ENCODE assay signal across 17 cellular contexts in genomic region chr14:90858511-90858910, GRCh38. TPM values are rescaled to one million over a fixed set of nuclear protein-coding genes. Genes with fewer than 3 reads are reported as not detected.
DNase-seq lines count a peak whose midpoint lies in the region; ATAC-seq and TF ChIP-seq lines count a peak whose summit lies in the region.
"Had no signal": no experiment of that assay in that cellular context is flagged by ENCODE, and none has a peak within 500 bp of the region (broad histone marks: within the 10 kb centered on the region; RNA-seq: fewer than 3 reads in every experiment).

No MANE protein-coding gene starts in this region.

- CTCF ChIA-PET in WTC11 (lab: Charles Lee), result interaction anchor here (1.0 kb wide), 1 partner anchor 44 kb away, joined by 6 read pairs; no protein-coding TSS in a partner anchor

- no peak for ATAC-seq in WTC11
- no peak for ATAC-seq in GM21529 (IDR thresholded peaks at IDR 0.05; ENCODE audit: unreplicated experiment)
- ATAC-seq: GM23338 had no signal

- H3K4me1 ChIP-seq in urinary bladder (ENCODE audit: insufficient read depth) (peaks cover 1% of the 10 kb centered on the region), tibial nerve (no peaks in the 10 kb centered on the region)
- H3K4me1 ChIP-seq: SJCRH30 had no signal

- no peaks in the 10 kb centered on the region for H3K9me3 Mint-ChIP-seq in WTC11
- H3K9me3 Mint-ChIP-seq: GM23338 had no signal

- peak overlapping the region; percentile 50; the same call in 1 of the 2 replicates for H3K27ac Mint-ChIP-seq in WTC11
- H3K27ac Mint-ChIP-seq: B cell, GM23338 had no signal

- TF ChIP-seq CTCF in GM12865 (IDR thresholded peaks at IDR 0.05; ENCODE audit: insufficient read depth, low read depth, low read length, missing control alignments) (no peak), WTC11 (IDR thresholded peaks at IDR 0.05) (no peak), tibial nerve (IDR thresholded peaks at IDR 0.05) (no peak)

- no peaks in the 10 kb centered on the region for H3K27me3 ChIP-seq in MG63
- no peaks in the 10 kb centered on the region for H3K27me3 ChIP-seq in tibial nerve
- H3K27me3 ChIP-seq: SJCRH30 had no signal

- H3K4me3 ChIP-seq in GM12865 (ENCODE audit: low read depth, low read length) (no peak overlapping the region), MG63 (peak overlapping the region; percentile 14; the same call in 1 of the 2 replicates), urinary bladder (ENCODE audit: low read depth, low read length) (peak overlapping the region; percentile 7), tibial nerve (peak overlapping the region in 2 of 4 donors; percentile 14 to 27)
- H3K4me3 ChIP-seq: GM23338, SJCRH30 had no signal

- H3K4me3 Mint-ChIP-seq in WTC11, result no peak overlapping the region
- H3K4me3 Mint-ChIP-seq: B cell, GM23338 had no signal

- no peak for TF ChIP-seq EP300 in tibial nerve (IDR thresholded peaks at IDR 0.05)

- H3K27me3 Mint-ChIP-seq in WTC11 (ENCODE audit: low read depth), result no peaks in the 10 kb centered on the region
- H3K27me3 Mint-ChIP-seq: B cell had no signal

- TF ChIP-seq POLR2A in tibial nerve (IDR thresholded peaks at IDR 0.05), result no peak

- H3K27ac ChIP-seq in urinary bladder (ENCODE audit: low read depth) (no peak overlapping the region), tibial nerve (peak overlapping the region in 1 of 4 donors; percentile 47)
- H3K27ac ChIP-seq: KMS-11, SJCRH30 had no signal

- DNase-seq in GM12865 (ENCODE audit: low read depth), result peak; percentile 10
- no peak for DNase-seq in MG63
- no peak for DNase-seq in WTC11 (ENCODE audit: low spot score)
- no peak for DNase-seq in GF-D8 (lab: John Stamatoyannopoulos, UW)
- no peak for DNase-seq in tibial nerve (ENCODE audit: low spot score in 2 of 2)
- DNase-seq: ACHN, DMS79 treated with DMSO at 0.1 percent for 48 hours, NCI-H1048, NCI-H1436, NCI-H1930, NCI-H345, SJCRH30 had no signal

- H3K9me3 ChIP-seq in MG63 (no peaks in the 10 kb centered on the region), tibial nerve (no peaks in the 10 kb centered on the region)
- H3K9me3 ChIP-seq: SJCRH30 had no signal

- H3K4me1 Mint-ChIP-seq in WTC11, result no peaks in the 10 kb centered on the region
- H3K4me1 Mint-ChIP-seq: GM23338 had no signal

- WGBS in urinary bladder, result 51% methylated on average over 5 of the region's 5 CpGs
- 56 to 58% methylated on average over 5 of the region's 5 CpGs for WGBS in tibial nerve, 2 donors

- POLR2A ChIA-PET in WTC11 (lab: Charles Lee), result no interaction called here

- H3K36me3 ChIP-seq in MG63 (no peaks in the 10 kb centered on the region), urinary bladder (ENCODE audit: insufficient read depth) (no peaks in the 10 kb centered on the region), tibial nerve (no peaks in the 10 kb centered on the region)
- H3K36me3 ChIP-seq: SJCRH30 had no signal

- no peaks in the 10 kb centered on the region for H3K36me3 Mint-ChIP-seq in WTC11

TF ChIP-seq in WTC11, 78 proteins besides CTCF, POLR2A, EP300 and RAD21 (continues in another document):
- TF ChIP-seq ZNF425 (CRISPR knock-in tag; conservative IDR thresholded peaks at IDR 0.05) (no peak), MAX (CRISPR knock-in tag; IDR thresholded peaks at IDR 0.05) (no peak), FOXJ3 (CRISPR knock-in tag; IDR thresholded peaks at IDR 0.05; ENCODE audit: borderline replicate concordance) (no peak), ARID4B (CRISPR knock-in tag; IDR thresholded peaks at IDR 0.05; ENCODE audit: borderline replicate concordance) (no peak), SP1 (CRISPR knock-in tag; conservative IDR thresholded peaks at IDR 0.05) (no peak), RELA (CRISPR knock-in tag; IDR thresholded peaks at IDR 0.05; ENCODE audit: borderline replicate concordance) (no peak), NR1H2 (CRISPR knock-in tag; IDR thresholded peaks at IDR 0.05) (no peak), TEAD4 (CRISPR knock-in tag; IDR thresholded peaks at IDR 0.05) (no peak), EMX1 (CRISPR knock-in tag; IDR thresholded peaks at IDR 0.05) (no peak), NR3C1 (CRISPR knock-in tag; conservative IDR thresholded peaks at IDR 0.05; ENCODE audit: low read depth) (no peak), CDX4 (CRISPR knock-in tag; IDR thresholded peaks at IDR 0.05; ENCODE audit: borderline replicate concordance) (no peak), GTF2I (CRISPR knock-in tag; conservative IDR thresholded peaks at IDR 0.05) (no peak), CREM (CRISPR knock-in tag; IDR thresholded peaks at IDR 0.05) (no peak), GRHL2 (CRISPR knock-in tag; IDR thresholded peaks at IDR 0.05; ENCODE audit: insufficient replicate concordance, severe bottlenecking) (no peak)

RNA-seq across cellular contexts. Expression of gene TTC7B, which starts 42.3 kb away (rescaled TPM):
- total RNA-seq in MG63 (2014; rRNA removed; shearing (Covaris generic); ENCODE audit: low replicate concordance), result 25.4 and 30.0 TPM in 2 replicates
- total RNA-seq in WTC11 (2021) (27.6 to 37.0 TPM (median 31.7 TPM) in 3 replicates), urinary bladder (20.0 TPM), tibial nerve (10 to 100 TPM; 25.9 to 44.1 (median 34.4) TPM)
- 48.9 TPM for polyA plus RNA-seq in urinary bladder
